16 cellular contexts compared by ENCODE assay signal in the genomic region with DNA sequence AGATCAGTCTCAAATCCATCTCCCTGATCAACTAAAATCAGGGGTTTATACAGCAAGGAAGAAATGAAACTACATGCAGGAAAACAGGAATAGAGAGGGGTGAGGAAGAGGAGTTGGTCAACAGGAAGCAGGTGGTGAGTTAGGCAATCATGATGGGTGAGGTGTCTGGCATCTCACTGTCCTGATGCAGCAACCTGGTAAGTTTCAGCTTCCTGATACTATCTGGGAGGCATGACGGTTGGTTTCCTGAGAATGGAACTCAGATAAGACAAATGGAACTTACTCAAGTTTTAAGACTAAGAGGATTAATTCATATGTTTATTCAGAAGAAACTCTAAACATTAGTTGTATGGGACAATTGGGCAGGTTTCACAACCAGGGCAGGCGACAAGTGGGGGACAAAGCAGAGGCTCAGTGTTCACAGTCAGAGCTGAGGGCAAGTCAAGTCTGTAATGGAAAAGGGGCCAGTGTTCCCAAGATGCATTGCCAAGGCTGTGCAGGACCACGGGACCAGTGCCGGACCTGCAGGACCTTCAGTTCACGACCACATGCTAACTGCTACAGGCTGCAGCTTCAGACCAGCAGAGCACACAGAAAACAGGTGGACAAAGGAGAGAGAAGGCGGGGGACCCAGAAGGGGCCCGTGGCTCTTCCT. TPM values are rescaled to one million over a fixed set of nuclear protein-coding genes. Genes with fewer than 3 reads are reported as not detected.
DNase-seq lines count a peak whose midpoint lies in the region; ATAC-seq and TF ChIP-seq lines count a peak whose summit lies in the region.
"Had no signal": no experiment of that assay in that cellular context is flagged by ENCODE, and none has a peak within 500 bp of the region (broad histone marks: within the 10 kb centered on the region; RNA-seq: fewer than 3 reads in every experiment).

No MANE protein-coding gene starts in this region.

- no peaks in the 10 kb centered on the region for H3K27me3 ChIP-seq in CD4-positive, CD25-positive, alpha-beta regulatory T cell (ENCODE audit: control insufficient read depth, insufficient read depth, low read length)
- no peaks in the 10 kb centered on the region for H3K27me3 ChIP-seq in RWPE2 (ENCODE audit: insufficient read depth, poor library complexity, severe bottlenecking)
- H3K27me3 ChIP-seq: heart right ventricle, SJSA1 had no signal

- H3K9me3 ChIP-seq in CD4-positive, CD25-positive, alpha-beta regulatory T cell (ENCODE audit: control insufficient read depth in 2 of 2, low read length in 2 of 2) = no peaks in the 10 kb centered on the region
- no peaks in the 10 kb centered on the region for H3K9me3 ChIP-seq in RWPE2 (ENCODE audit: severe bottlenecking)
- H3K9me3 ChIP-seq: SJSA1 had no signal

- no peak for ATAC-seq in CD4-positive, CD25-positive, alpha-beta regulatory T cell (ENCODE audit: low read depth in 2 of 2)
- peak; percentile 70; the same call in 2 of the 3 replicates for ATAC-seq in RWPE2 (ENCODE audit: low read depth)
- ATAC-seq in esophagus mucosa = peak; percentile 52
- ATAC-seq in GM21360 (IDR thresholded peaks at IDR 0.05; ENCODE audit: unreplicated experiment) = no peak
- ATAC-seq: heart right ventricle, sciatic nerve had no signal

- no peaks in the 10 kb centered on the region for H3K36me3 ChIP-seq in CD4-positive, CD25-positive, alpha-beta regulatory T cell (ENCODE audit: control insufficient read depth, insufficient read depth, low read length)
- no peaks in the 10 kb centered on the region for H3K36me3 ChIP-seq in RWPE2 (ENCODE audit: low read depth)
- H3K36me3 ChIP-seq: heart right ventricle, SJSA1 had no signal

- H3K4me1 Mint-ChIP-seq in CD4-positive, CD25-positive, alpha-beta regulatory T cell = peaks cover 29 to 64% (median 48%) of the 10 kb centered on the region in 4 donors
- H3K4me1 Mint-ChIP-seq in HFFc6 (ENCODE audit: low read depth) = 0 out of 2 replicates have a peak, but pooled peaks cover 7% of the 10 kb centered on the region
- H3K4me1 Mint-ChIP-seq: brain, nephron had no signal

- DNase-seq in CD4-positive, CD25-positive, alpha-beta regulatory T cell = peak in 1 of 3 donors; percentile 49
- DNase-seq in HT1080 (ENCODE audit: low read depth) = peak; percentile 55
- DNase-seq in RWPE2 (ENCODE audit: low spot score) = no peak
- DNase-seq in HFFc6 = no peak
- no peak for DNase-seq in dermis blood vessel endothelial cell
- DNase-seq in activated CD4-positive, CD25-positive, alpha-beta regulatory T cell (lab: John Stamatoyannopoulos, UW) = no peak
- DNase-seq: activated B cell treated with CpG ODN at 0.5 μM for 24 hours, heart right ventricle, NCI-H1105 had no signal

- peaks cover 3% of the 10 kb centered on the region for H3K36me3 Mint-ChIP-seq in CD4-positive, CD25-positive, alpha-beta regulatory T cell
- H3K36me3 Mint-ChIP-seq in HFFc6 (ENCODE audit: low read depth) = peaks cover 4% of the 10 kb centered on the region; the same call in 1 of the 2 replicates
- H3K36me3 Mint-ChIP-seq: brain had no signal

- H3K4me1 ChIP-seq in CD4-positive, CD25-positive, alpha-beta regulatory T cell (ENCODE audit: control insufficient read depth, insufficient read depth, low read length, poor library complexity, severe bottlenecking) = peaks cover 40% of the 10 kb centered on the region
- no peaks in the 10 kb centered on the region for H3K4me1 ChIP-seq in RWPE2 (ENCODE audit: insufficient read depth, poor library complexity, severe bottlenecking)
- H3K4me1 ChIP-seq: SJSA1 had no signal

- peak overlapping the region; percentile 8 to 74 (median 16) for H3K4me3 Mint-ChIP-seq in CD4-positive, CD25-positive, alpha-beta regulatory T cell
- H3K4me3 Mint-ChIP-seq in HFFc6 = no peak overlapping the region
- H3K4me3 Mint-ChIP-seq: activated B cell treated with CpG ODN at 0.5 μM for 24 hours, brain, nephron had no signal

- TF ChIP-seq CTCF in RWPE2 (IDR thresholded peaks at IDR 0.05; ENCODE audit: poor library complexity, severe bottlenecking) = no peak
- TF ChIP-seq CTCF in HFFc6 (IDR thresholded peaks at IDR 0.05) = no peak

- peak overlapping the region; percentile 17 for H3K4me3 ChIP-seq in CD4-positive, CD25-positive, alpha-beta regulatory T cell (ENCODE audit: low read depth, low read length)
- no peak overlapping the region for H3K4me3 ChIP-seq in RWPE2 (ENCODE audit: severe bottlenecking)
- H3K4me3 ChIP-seq: heart right ventricle, SJSA1 had no signal

- no peaks in the 10 kb centered on the region for H3K27me3 Mint-ChIP-seq in CD4-positive, CD25-positive, alpha-beta regulatory T cell
- H3K27me3 Mint-ChIP-seq in HFFc6 (ENCODE audit: insufficient read depth) = peaks cover 15% of the 10 kb centered on the region

- peaks cover 0 to 1% (median 0%) of the 10 kb centered on the region in 7 donors for H3K9me3 Mint-ChIP-seq in CD4-positive, CD25-positive, alpha-beta regulatory T cell
- no peaks in the 10 kb centered on the region; the same call in 1 of the 2 replicates for H3K9me3 Mint-ChIP-seq in HFFc6
- H3K9me3 Mint-ChIP-seq: activated B cell treated with CpG ODN at 0.5 μM for 24 hours had no signal

- no peak overlapping the region for H3K27ac ChIP-seq in CD4-positive, CD25-positive, alpha-beta regulatory T cell (ENCODE audit: insufficient read depth, low read length, poor library complexity, severe bottlenecking)
- H3K27ac ChIP-seq in RWPE2 (ENCODE audit: poor library complexity, severe bottlenecking) = no peak overlapping the region
- H3K27ac ChIP-seq: C4-2B, SJSA1 had no signal

- H3K27ac Mint-ChIP-seq in CD4-positive, CD25-positive, alpha-beta regulatory T cell = peak overlapping the region; percentile 20 to 89 (median 53)
- H3K27ac Mint-ChIP-seq in HFFc6 = no peak overlapping the region
- H3K27ac Mint-ChIP-seq: activated B cell treated with CpG ODN at 0.5 μM for 24 hours, brain, nephron had no signal

RNA-seq across cellular contexts. Expression of a gene that starts 17.7 kb away (rescaled TPM):
- total RNA-seq in CD4-positive, CD25-positive, alpha-beta regulatory T cell = 46.8 TPM
- polyA plus RNA-seq in CD4-positive, CD25-positive, alpha-beta regulatory T cell = 10 to 100 TPM; 47.5 to 75.2 (median 51.4) TPM
- not detected in 2 replicates for total RNA-seq in HT1080 (2014; rRNA removed; shearing (Covaris generic))
- polyA plus RNA-seq in HT1080 (2015; cell fraction: cytosol; rRNA removed) = not detected in 2 replicates
- polyA plus RNA-seq in HT1080 (2015; cell fraction: nucleus; rRNA removed) = not detected in 2 replicates
- total RNA-seq in esophagus mucosa (2.2 TPM), dermis blood vessel endothelial cell (6.3 and 18.2 TPM in 2 replicates)
- total RNA-seq in HFFc6 (2021; fragmentation: NEBNext Ultra II Directional; extraction: Animal tissue kit (Norgen Biotek cat#: 25700)) = 10 to 100 TPM in 1 of 6 experiments, 1 to 10 TPM in 5; 6.5 to 10.1 (median 9.1) TPM

RNA-seq across cellular contexts. Expression of a gene that starts 45.5 kb away (rescaled TPM):
- total RNA-seq in CD4-positive, CD25-positive, alpha-beta regulatory T cell = 124 TPM
- 10 to 100 TPM; 59.6 to 81.3 (median 69.9) TPM for polyA plus RNA-seq in CD4-positive, CD25-positive, alpha-beta regulatory T cell
- 29.2 and 34.6 TPM in 2 replicates for total RNA-seq in HT1080 (2014; rRNA removed; shearing (Covaris generic))
- polyA plus RNA-seq in HT1080 (2015; cell fraction: cytosol; rRNA removed) = 32.2 and 34.1 TPM in 2 replicates
- polyA plus RNA-seq in HT1080 (2015; cell fraction: nucleus; rRNA removed) = 34.9 and 40.5 TPM in 2 replicates
- total RNA-seq in esophagus mucosa = 14.2 TPM
- total RNA-seq in HFFc6 (2021; fragmentation: NEBNext Ultra II Directional; extraction: Animal tissue kit (Norgen Biotek cat#: 25700)) = 10 to 100 TPM; 45.5 to 57.5 (median 50.2) TPM
- 51.1 and 52.8 TPM in 2 replicates for total RNA-seq in dermis blood vessel endothelial cell

Comparison
In these comparisons a context has a peak if more than half of its experiments do, and no peak if none do; other contexts are left out.
1. ATAC-seq: peak in RWPE2 (single experiment) and esophagus mucosa (single experiment); none in CD4-positive, CD25-positive, alpha-beta regulatory T cell (0 of 2) and GM21360 (single experiment).